ENCODE assay signal across 20 cellular contexts in genomic region chr2:127056631-127057370, GRCh38. TPM values are rescaled to one million over a fixed set of nuclear protein-coding genes. Genes with fewer than 3 reads are reported as not detected.
DNase-seq lines count a peak whose midpoint lies in the region; ATAC-seq and TF ChIP-seq lines count a peak whose summit lies in the region.
"Had no signal": no experiment of that assay in that cellular context is flagged by ENCODE, and none has a peak within 500 bp of the region (broad histone marks: within the 10 kb centered on the region; RNA-seq: fewer than 3 reads in every experiment).

No MANE protein-coding gene starts in this region.

- peaks cover 2% of the 10 kb centered on the region for H3K4me1 Mint-ChIP-seq in neural progenitor cell

- no peak overlapping the region for H3K9ac ChIP-seq in neural progenitor cell
- H3K9ac ChIP-seq: KMS-11 had no signal

- DNase-seq in left ventricle myocardium inferior (peak; percentile 15), cardiac septum (ENCODE audit: low spot score) (no peak), dorsolateral prefrontal cortex (no peak), neural progenitor cell (ENCODE audit: low spot score) (no peak), substantia nigra (lab: John Stamatoyannopoulos, UW) (no peak), EL (no peak)
- DNase-seq: BE2C; Caco-2; CD4-positive, CD25-positive, alpha-beta regulatory T cell; DMS153; MV-4-11; NCI-H187 treated with DMSO at 0.1 percent for 48 hours; NCI-H2227 treated with DMSO at 0.1 percent for 48 hours; NCI-H510A treated with DMSO at 0.1 percent for 48 hours; NCI-H82; PC-3 had no signal

- no peak overlapping the region for H3K27ac ChIP-seq in left ventricle myocardium inferior (replicated peaks)
- H3K27ac ChIP-seq in dorsolateral prefrontal cortex: peak overlapping the region in 52 of 59 donors; percentile 12 to 98 (median 83)
- no peak overlapping the region for H3K27ac ChIP-seq in neural progenitor cell
- H3K27ac ChIP-seq in substantia nigra (ENCODE audit: low read depth, low read length, poor library complexity, severe bottlenecking): peak overlapping the region; percentile 93
- H3K27ac ChIP-seq: KMS-11 had no signal

- no peaks in the 10 kb centered on the region for H3K27me3 ChIP-seq in left ventricle myocardium inferior (ENCODE audit: low read depth)
- no peaks in the 10 kb centered on the region for H3K27me3 ChIP-seq in dorsolateral prefrontal cortex
- no peaks in the 10 kb centered on the region for H3K27me3 ChIP-seq in neural progenitor cell
- H3K27me3 ChIP-seq: BE2C had no signal

- H3K4me3 ChIP-seq in left ventricle myocardium inferior: no peak overlapping the region
- H3K4me3 ChIP-seq in dorsolateral prefrontal cortex: no peak overlapping the region
- H3K4me3 ChIP-seq in neural progenitor cell: no peak overlapping the region
- H3K4me3 ChIP-seq: GM12878 had no signal

- no peaks in the 10 kb centered on the region for H3K9me3 ChIP-seq in left ventricle myocardium inferior (replicated peaks)
- H3K9me3 ChIP-seq in neural progenitor cell (ENCODE audit: low read depth): no peaks in the 10 kb centered on the region
- H3K9me3 ChIP-seq: BE2C, Caco-2 had no signal

- H3K4me1 ChIP-seq in left ventricle myocardium inferior: peaks cover 3% of the 10 kb centered on the region
- peaks cover 6% of the 10 kb centered on the region for H3K4me1 ChIP-seq in neural progenitor cell
- H3K4me1 ChIP-seq: BE2C had no signal

- no peak for ATAC-seq in HG02610 (IDR thresholded peaks at IDR 0.05; ENCODE audit: unreplicated experiment)
- no peak for ATAC-seq in GM21576 (IDR thresholded peaks at IDR 0.05; ENCODE audit: unreplicated experiment)
- ATAC-seq: GM12878, PC-3 had no signal

- H3K4me2 ChIP-seq in neural progenitor cell: no peak overlapping the region
- H3K4me2 ChIP-seq: KMS-11 had no signal

- no peaks in the 10 kb centered on the region for H3K27me3 Mint-ChIP-seq in neural progenitor cell (ENCODE audit: insufficient read depth, low read depth)
- H3K27me3 Mint-ChIP-seq: CD4-positive, CD25-positive, alpha-beta regulatory T cell had no signal

- intact Hi-C loops in left ventricle myocardium inferior (cut with micrococcal nuclease) (no loop called here), cardiac septum (cut with DNase I) (no loop called here), dorsolateral prefrontal cortex (cut with DNase I) (loop anchor here (10.0 kb wide), 2 partner anchors 48 to 238 kb away; partner anchors contain the start of genes ERCC3 (in 2 of the 2) and BIN1 (in 1 of the 2))

- H3K79me2 ChIP-seq in neural progenitor cell (ENCODE audit: low read depth): no peaks in the 10 kb centered on the region

- no peak overlapping the region for H2AFZ ChIP-seq in neural progenitor cell (replicated peaks)

- TF ChIP-seq CTCF in left ventricle myocardium inferior (IDR thresholded peaks at IDR 0.05; ENCODE audit: borderline replicate concordance): no peak
- no peak for TF ChIP-seq CTCF in dorsolateral prefrontal cortex (IDR thresholded peaks at IDR 0.05 in 54 of 56, conservative IDR thresholded peaks at IDR 0.05 in 2 of 56; ENCODE audit: low read depth in 1 of 56, partially characterized antibody in 56 of 56)
- no peak for TF ChIP-seq CTCF in neural progenitor cell (IDR thresholded peaks at IDR 0.05)

- no peaks in the 10 kb centered on the region for H3K36me3 ChIP-seq in left ventricle myocardium inferior
- H3K36me3 ChIP-seq in neural progenitor cell: no peaks in the 10 kb centered on the region
- H3K36me3 ChIP-seq: BE2C had no signal

- no peaks in the 10 kb centered on the region for H3K36me3 Mint-ChIP-seq in neural progenitor cell

- no peaks in the 10 kb centered on the region for H4K20me1 ChIP-seq in neural progenitor cell (ENCODE audit: low read depth)

- H3K4me3 Mint-ChIP-seq in neural progenitor cell: no peak overlapping the region
- H3K4me3 Mint-ChIP-seq: CD4-positive, CD25-positive, alpha-beta regulatory T cell had no signal

- no peaks in the 10 kb centered on the region for H3F3A ChIP-seq in neural progenitor cell (ENCODE audit: low read depth)

- no peaks in the 10 kb centered on the region for H3K9me3 Mint-ChIP-seq in neural progenitor cell
- H3K9me3 Mint-ChIP-seq: CD4-positive, CD25-positive, alpha-beta regulatory T cell had no signal

- H3K27ac Mint-ChIP-seq in neural progenitor cell: peak overlapping the region; percentile 79

RNA-seq across cellular contexts. Expression of gene BIN1, which starts 50.2 kb away (rescaled TPM):
- total RNA-seq in left ventricle myocardium inferior (15.8 TPM), cardiac septum (14.0 TPM), dorsolateral prefrontal cortex (100 to 1,000 TPM; 151 to 703 (median 290) TPM), neural progenitor cell (ENCODE audit: low replicate concordance) (26.9 and 55.9 TPM in 2 replicates)

Comparison
In these comparisons a context has a peak if more than half of its experiments do, and no peak if none do; other contexts are left out.
1. H3K27ac ChIP-seq: peak in dorsolateral prefrontal cortex (52 of 59) and substantia nigra (single experiment); none in left ventricle myocardium inferior (single experiment) and neural progenitor cell (single experiment).
2. intact Hi-C loops: an anchor here in dorsolateral prefrontal cortex (10.0 kb wide); none called in left ventricle myocardium inferior and cardiac septum.